Comparison of ENCODE assay signal across 14 cellular contexts in genomic region chr9:137744632-137745183, GRCh38.
DNase-seq lines count a peak whose midpoint lies in the region; ATAC-seq, FAIRE-seq and TF ChIP-seq lines count a peak whose summit lies in the region.
"Had no signal": no experiment of that assay in that cellular context is flagged by ENCODE, and none has a peak within 500 bp of the region (broad histone marks: within the 10 kb centered on the region; RNA-seq: fewer than 3 reads in every experiment).

No MANE protein-coding gene starts in this region.

- peaks cover 0 to 18% (median 1%) of the 10 kb centered on the region in 4 donors for H3K4me1 ChIP-seq in tibial nerve
- H3K4me1 ChIP-seq in small intestine (ENCODE audit: control insufficient read depth in 2 of 2, insufficient read depth in 1 of 2, low read depth in 1 of 2, low read length in 1 of 2), result no peaks in the 10 kb centered on the region
- H3K4me1 ChIP-seq: colonic mucosa, SJSA1 had no signal

- H3K9me3 ChIP-seq in tibial nerve (no peaks in the 10 kb centered on the region), small intestine (ENCODE audit: control insufficient read depth, low read depth) (no peaks in the 10 kb centered on the region)
- H3K9me3 ChIP-seq: colonic mucosa, SJSA1 had no signal

- peaks cover 0 to 78% (median 0%) of the 10 kb centered on the region in 3 donors for H3K36me3 ChIP-seq in tibial nerve
- peaks cover 10 to 14% of the 10 kb centered on the region in 2 donors for H3K36me3 ChIP-seq in small intestine (ENCODE audit: control insufficient read depth in 2 of 2, insufficient read depth in 2 of 2, low read length in 2 of 2)

- TF ChIP-seq POLR2A in tibial nerve (IDR thresholded peaks at IDR 0.05), result no peak

- ATAC-seq in GM18868 (IDR thresholded peaks at IDR 0.05; ENCODE audit: unreplicated experiment), result peak; percentile 57
- peak; percentile 55 for ATAC-seq in HG03354 (IDR thresholded peaks at IDR 0.05; ENCODE audit: poor library complexity, severe bottlenecking, unreplicated experiment)
- ATAC-seq in left ventricle myocardium superior, result peak; percentile 52
- ATAC-seq in GM19328 (IDR thresholded peaks at IDR 0.05; ENCODE audit: unreplicated experiment), result no peak

- WGBS in tibial nerve, 2 donors, result 86 to 96% methylated on average over 10 to 11 of the region's 11 CpGs
- 87 to 92% (median 89%) methylated on average over 11 of the region's 11 CpGs for WGBS in small intestine, 3 donors

- H3K27me3 ChIP-seq in tibial nerve, result no peaks in the 10 kb centered on the region
- H3K27me3 ChIP-seq in small intestine (ENCODE audit: control insufficient read depth in 2 of 2, insufficient read depth in 2 of 2, low read length in 2 of 2), result no peaks in the 10 kb centered on the region
- H3K27me3 ChIP-seq: colonic mucosa, SJSA1 had no signal

- intact Hi-C loops in left ventricle myocardium superior (cut with micrococcal nuclease), result no loop called here

- TF ChIP-seq CTCF in C4-2B (conservative IDR thresholded peaks at IDR 0.05) (no peak), tibial nerve (IDR thresholded peaks at IDR 0.05) (no peak)

- H3K27ac ChIP-seq in C4-2B, result peak overlapping the region; percentile 89
- H3K27ac ChIP-seq in tibial nerve, result no peak overlapping the region
- peak overlapping the region in 1 of 2 donors; percentile 13 for H3K27ac ChIP-seq in small intestine (ENCODE audit: low read depth in 1 of 2, low read length in 1 of 2)
- H3K27ac ChIP-seq: colonic mucosa, SJSA1 had no signal

- H3K4me3 ChIP-seq in tibial nerve (no peak overlapping the region), small intestine (ENCODE audit: low read depth in 1 of 2, low read length in 2 of 2) (no peak overlapping the region)
- H3K4me3 ChIP-seq: colonic mucosa, SJSA1 had no signal

- no peak for TF ChIP-seq EP300 in tibial nerve (IDR thresholded peaks at IDR 0.05)

- FAIRE-seq in small intestine (lab: Jason Lieb, UNC), result no peak
- FAIRE-seq: G401.6 had no signal

- DNase-seq in left ventricle myocardium superior, result peak; percentile 52
- no peak for DNase-seq in ecto neural progenitor cell (ENCODE audit: low spot score)
- no peak for DNase-seq in tibial nerve (ENCODE audit: low spot score in 2 of 2)
- DNase-seq in small intestine, result no peak
- DNase-seq: C1 segment of cervical spinal cord; colonic mucosa; NCI-H1092 treated with DMSO at 0.1 percent for 48 hours; stimulated activated CD4-positive, alpha-beta T cell treated with anti-CD3 and anti-CD28 coated beads, Interleukin-15, amount 100 ng/mL, for 24 hours had no signal
